22 cellular contexts compared by ENCODE assay signal in the genomic region with DNA sequence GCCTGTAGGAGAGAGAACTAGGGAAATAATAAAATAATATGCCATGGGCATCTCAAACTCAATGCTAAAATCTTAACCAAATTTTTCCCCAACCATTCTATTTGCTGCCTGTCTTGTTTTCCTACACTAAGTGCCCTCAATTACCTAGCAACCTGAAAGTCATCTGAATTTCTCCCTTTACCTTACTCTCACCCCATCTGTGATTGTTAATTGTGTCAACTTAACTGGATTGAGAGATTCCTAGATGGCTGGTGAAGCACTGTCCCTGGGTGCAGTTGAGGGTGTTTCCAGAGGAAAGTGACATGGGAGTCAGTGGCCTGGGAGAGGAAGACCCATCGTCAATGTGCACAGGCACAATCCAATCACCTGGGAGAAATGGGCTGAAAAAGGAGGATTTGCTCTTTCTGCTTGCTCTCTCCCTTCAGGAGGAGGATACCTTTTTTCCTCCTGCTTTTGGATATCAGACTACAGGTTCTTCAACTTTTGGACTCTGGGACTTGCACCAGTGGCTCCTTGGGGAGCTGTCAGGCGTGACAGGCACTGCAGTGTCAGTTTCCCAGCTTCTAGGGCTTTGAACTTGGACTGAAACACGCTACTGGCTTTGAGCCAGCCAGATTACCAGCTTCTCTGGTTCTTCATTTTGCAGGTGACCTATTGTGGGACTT.
DNase-seq lines count a peak whose midpoint lies in the region; ATAC-seq, FAIRE-seq and TF ChIP-seq lines count a peak whose summit lies in the region.
"Had no signal": no experiment of that assay in that cellular context is flagged by ENCODE, and none has a peak within 500 bp of the region (broad histone marks: within the 10 kb centered on the region; RNA-seq: fewer than 3 reads in every experiment).

No MANE protein-coding gene starts in this region.

- no TSS peak for BruUV-seq in Calu3 (replicated peaks; lab: Mats Ljungman, UMichigan)

- DNase-seq in Calu3 = no peak
- no peak for DNase-seq in H54 (ENCODE audit: insufficient read length, low spot score)
- DNase-seq in RPMI8226 = peak; percentile 5
- DNase-seq in memory B cell (ENCODE audit: low spot score in 2 of 2) = no peak
- no peak for DNase-seq in NCI-H1930 (lab: John Stamatoyannopoulos, UW)
- DNase-seq in DMS114 treated with DMSO at 0.1 percent for 48 hours (lab: John Stamatoyannopoulos, UW; ENCODE audit: unreplicated experiment) = no peak
- DNase-seq in posterior vena cava (ENCODE audit: low spot score) = no peak
- DNase-seq: activated CD4-positive, alpha-beta T cell treated with anti-CD3 and anti-CD28 coated beads, Interleukin-2, amount 50 U/mL, for 4 hours; activated gamma-delta T cell treated with Interleukin-2 at 50 U/mL for 16 hours; amniotic stem cell; cerebellar nuclear complex; effector CD4-positive, alpha-beta T cell; EL; kidney; naive thymus-derived CD8-positive, alpha-beta T cell; NCI-H1092; stimulated activated naive CD4-positive, alpha-beta T cell treated with Interleukin-2 at 50 U/mL for 16 hours; T-helper 2 cell had no signal

- no peak overlapping the region for H3K4me3 Mint-ChIP-seq in Calu3 (ENCODE audit: low read depth, unreplicated experiment)
- H3K4me3 Mint-ChIP-seq in memory B cell = no peak overlapping the region

- CTCF ChIA-PET in Calu3 (lab: Charles Lee) = no interaction called here

- H3K27me3 Mint-ChIP-seq in Calu3 (ENCODE audit: unreplicated experiment) (no peaks in the 10 kb centered on the region), memory B cell (no peaks in the 10 kb centered on the region)
- H3K27me3 Mint-ChIP-seq: naive thymus-derived CD8-positive, alpha-beta T cell had no signal

- H3K4me1 Mint-ChIP-seq in Calu3 (ENCODE audit: low read depth, unreplicated experiment) = no peaks in the 10 kb centered on the region
- H3K4me1 Mint-ChIP-seq in memory B cell = peaks cover 18% of the 10 kb centered on the region

- H3K27ac Mint-ChIP-seq in Calu3 (ENCODE audit: unreplicated experiment) (peak overlapping the region; percentile 55), memory B cell (peak overlapping the region; percentile 2)

- FAIRE-seq in H54 (lab: Jason Lieb, UNC) = peak; percentile 6
- FAIRE-seq: GM18507, kidney had no signal

- H3K36me3 Mint-ChIP-seq in Calu3 (ENCODE audit: insufficient read depth, unreplicated experiment) (peaks cover 11% of the 10 kb centered on the region), memory B cell (peaks cover 37% of the 10 kb centered on the region)

- no peak for TF ChIP-seq CTCF in Calu3 (IDR thresholded peaks at IDR 0.05; ENCODE audit: unreplicated experiment)

- ATAC-seq in memory B cell (ENCODE audit: low read depth) = no peak
- ATAC-seq: gastroesophageal sphincter; HCT116; naive thymus-derived CD8-positive, alpha-beta T cell; Panc1 had no signal

- H3K9me3 Mint-ChIP-seq in Calu3 (ENCODE audit: low read depth, unreplicated experiment) = peaks cover 6% of the 10 kb centered on the region
- peaks cover 4% of the 10 kb centered on the region for H3K9me3 Mint-ChIP-seq in memory B cell

- TF ChIP-seq POLR2A in H54 (IDR thresholded peaks at IDR 0.05; ENCODE audit: low read depth, low read length) = no peak

- intact Hi-C loops in Calu3 (cut with micrococcal nuclease; ENCODE audit: unreplicated experiment) = no loop called here
- intact Hi-C loops in posterior vena cava (cut with DNase I) = no loop called here
